ENCODE assay signal across 7 cellular contexts in the genomic region with DNA sequence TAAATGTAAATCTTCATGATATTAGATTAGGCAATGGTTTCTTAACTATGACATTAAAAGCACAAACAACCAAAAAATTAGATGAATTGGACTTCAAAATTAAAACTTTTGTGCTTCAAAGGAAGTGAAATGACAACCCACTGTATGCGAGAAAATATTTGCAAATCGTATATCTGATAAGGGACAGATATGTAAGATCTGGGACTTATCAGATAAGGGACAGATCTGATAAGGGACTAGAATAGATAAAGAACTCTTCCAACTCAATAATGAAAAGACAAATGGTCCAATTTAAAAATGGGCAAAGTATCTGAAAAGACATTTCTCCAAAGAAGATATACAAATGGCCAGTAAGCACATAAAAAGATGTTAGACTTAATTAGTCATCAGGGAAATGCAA. TPM values are rescaled to one million over a fixed set of nuclear protein-coding genes. Genes with fewer than 3 reads are reported as not detected.
"Had no signal": no experiment of that assay in that cellular context is flagged by ENCODE, and none has a peak within 500 bp of the region (broad histone marks: within the 10 kb centered on the region; RNA-seq: fewer than 3 reads in every experiment).

No MANE protein-coding gene starts in this region.

- DNase-seq: IMR-90, KBM-7 had no signal

- H3K4me3 ChIP-seq: K562 had no signal

- H3K27ac ChIP-seq: HL-60 had no signal

RNA-seq across cellular contexts. Expression of a gene that starts 29.2 kb away (rescaled TPM):
- total RNA-seq: HepG2, HT1080, IMR-90, K562 had no signal

RNA-seq across cellular contexts. Expression of a gene that starts 51.2 kb away (rescaled TPM):
- total RNA-seq: HepG2, HT1080, IMR-90, K562 had no signal

RNA-seq across cellular contexts. Expression of a gene that starts 52.4 kb away (rescaled TPM):
- total RNA-seq: HepG2, HT-29, HT1080 had no signal

RNA-seq across cellular contexts. Expression of a gene that starts 58.1 kb away (rescaled TPM):
- total RNA-seq: HepG2 had no signal
